In genomic region chr1:62800825-62801306, GRCh38 we compare ENCODE assay signal across 8 cellular contexts. TPM values are rescaled to one million over a fixed set of nuclear protein-coding genes. Genes with fewer than 3 reads are reported as not detected.
DNase-seq lines count a peak whose midpoint lies in the region; ATAC-seq and TF ChIP-seq lines count a peak whose summit lies in the region.

No MANE protein-coding gene starts in this region.

- DNase-seq in HFFc6 (no peak), M059J (ENCODE audit: low read depth) (peak; percentile 47), left cardiac atrium (no peak), A172 (ENCODE audit: low spot score) (no peak), retina (no peak), NCI-H748 (lab: John Stamatoyannopoulos, UW; ENCODE audit: unreplicated experiment) (no peak)
- DNase-seq in activated naive CD4-positive, alpha-beta T cell (lab: John Stamatoyannopoulos, UW): no peak

- H3K9me3 Mint-ChIP-seq in HFFc6: no peaks in the 10 kb centered on the region

- intact Hi-C loops in left cardiac atrium (cut with DNase I): no loop called here

- peaks cover 5% of the 10 kb centered on the region; the same call in 1 of the 2 replicates for H3K36me3 Mint-ChIP-seq in HFFc6 (ENCODE audit: low read depth)

- ATAC-seq in GM18867 (IDR thresholded peaks at IDR 0.05; ENCODE audit: unreplicated experiment) (peak; percentile 99), left cardiac atrium (peak; percentile 27 to 70)

- no peak for TF ChIP-seq CTCF in HFFc6 (IDR thresholded peaks at IDR 0.05)

- H3K27me3 Mint-ChIP-seq in HFFc6 (ENCODE audit: insufficient read depth): no peaks in the 10 kb centered on the region

- H3K4me3 Mint-ChIP-seq in HFFc6: no peak overlapping the region

- peaks cover 16% of the 10 kb centered on the region for H3K4me1 Mint-ChIP-seq in HFFc6 (ENCODE audit: low read depth)

- H3K27ac Mint-ChIP-seq in HFFc6: peak overlapping the region; percentile 38

RNA-seq across cellular contexts. Expression of gene ATG4C, which starts 16.9 kb away (rescaled TPM):
- 10 to 100 TPM in 5 of 6 experiments, 1 to 10 TPM in 1; 9.4 to 11.7 (median 10.6) TPM for total RNA-seq in HFFc6 (2021; fragmentation: NEBNext Ultra II Directional; extraction: Animal tissue kit (Norgen Biotek cat#: 25700))
- total RNA-seq in M059J (2014; rRNA removed; shearing (Covaris generic)): 9.5 and 12.1 TPM in 2 replicates
- total RNA-seq in left cardiac atrium: 10 to 100 TPM in 1 of 2 donors, 1 to 10 TPM in 1; 9.9 to 11.3 TPM
- 10.2 and 13.3 TPM in 2 replicates for total RNA-seq in A172 (2014; rRNA removed; shearing (Covaris generic))
